In genomic region chr19:55407625-55408319, GRCh38 we compare ENCODE assay signal across 1 cellular context.
TF ChIP-seq lines count a peak whose summit lies in the region.

TSS of gene UBE2S (minus strand) at chr19:55407788. CDS start at chr19:55407589, 199 bp downstream.

TF ChIP-seq in K562, 482 proteins besides CTCF, POLR2A, EP300 and RAD21 (continued from another document and continues in another):
- TF ChIP-seq ATF6 (CRISPR knock-in tag; IDR thresholded peaks at IDR 0.05) (peak; percentile 81; the same call in 1 of the 2 replicates), FOXJ3 (CRISPR knock-in tag; IDR thresholded peaks at IDR 0.05) (no peak), ZNF75A (CRISPR knock-in tag; IDR thresholded peaks at IDR 0.05) (no peak), CEBPZ (IDR thresholded peaks at IDR 0.05; ENCODE audit: borderline replicate concordance, low read depth, low read length) (no peak), ZC3H8 (IDR thresholded peaks at IDR 0.05) (no peak), BHLHE40 (IDR thresholded peaks at IDR 0.05; ENCODE audit: low read length) (peak; percentile 98), RHOXF2B (CRISPR knock-in tag; conservative IDR thresholded peaks at IDR 0.05) (no peak), SUPT5H (IDR thresholded peaks at IDR 0.05) (peak; percentile 88), ZNF224 (CRISPR knock-in tag; IDR thresholded peaks at IDR 0.05) (no peak), HNRNPL (IDR thresholded peaks at IDR 0.05; ENCODE audit: low read depth, low read length) (peak; percentile 98), POU5F1 (IDR thresholded peaks at IDR 0.05; ENCODE audit: borderline replicate concordance, low read depth, low read length, partially characterized antibody) (no peak), THRAP3 (IDR thresholded peaks at IDR 0.05; ENCODE audit: borderline replicate concordance) (no peak), SLC30A9 (CRISPR knock-in tag; IDR thresholded peaks at IDR 0.05) (no peak), ELF2 (CRISPR knock-in tag; IDR thresholded peaks at IDR 0.05) (no peak), CBFA2T3 (IDR thresholded peaks at IDR 0.05) (no peak), HDAC6 (IDR thresholded peaks at IDR 0.05; ENCODE audit: low read depth, low read length) (no peak), CSDE1 (IDR thresholded peaks at IDR 0.05) (peak in 1 of 2 experiments; percentile 63; a peak in 1 of 4 replicates), ARID1B (IDR thresholded peaks at IDR 0.05) (no peak)
- TF ChIP-seq, protein P1, sequence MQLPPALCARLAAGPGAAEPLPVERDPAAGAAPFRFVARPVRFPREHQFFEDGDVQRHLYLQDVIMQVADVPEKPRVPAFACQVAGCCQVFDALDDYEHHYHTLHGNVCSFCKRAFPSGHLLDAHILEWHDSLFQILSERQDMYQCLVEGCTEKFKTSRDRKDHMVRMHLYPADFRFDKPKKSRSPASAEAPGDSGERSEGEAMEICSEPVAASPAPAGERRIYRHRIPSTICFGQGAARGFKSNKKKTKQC (CRISPR knock-in tag; IDR thresholded peaks at IDR 0.05), result peak; percentile 63; the same call in 1 of the 2 replicates
- TF ChIP-seq, protein P2, sequence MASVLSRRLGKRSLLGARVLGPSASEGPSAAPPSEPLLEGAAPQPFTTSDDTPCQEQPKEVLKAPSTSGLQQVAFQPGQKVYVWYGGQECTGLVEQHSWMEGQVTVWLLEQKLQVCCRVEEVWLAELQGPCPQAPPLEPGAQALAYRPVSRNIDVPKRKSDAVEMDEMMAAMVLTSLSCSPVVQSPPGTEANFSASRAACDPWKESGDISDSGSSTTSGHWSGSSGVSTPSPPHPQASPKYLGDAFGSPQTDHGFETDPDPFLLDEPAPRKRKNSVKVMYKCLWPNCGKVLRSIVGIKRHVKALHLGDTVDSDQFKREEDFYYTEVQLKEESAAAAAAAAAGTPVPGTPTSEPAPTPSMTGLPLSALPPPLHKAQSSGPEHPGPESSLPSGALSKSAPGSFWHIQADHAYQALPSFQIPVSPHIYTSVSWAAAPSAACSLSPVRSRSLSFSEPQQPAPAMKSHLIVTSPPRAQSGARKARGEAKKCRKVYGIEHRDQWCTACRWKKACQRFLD (CRISPR knock-in tag; IDR thresholded peaks at IDR 0.05), result peak; percentile 55; the same call in 1 of the 2 replicates
- TF ChIP-seq, protein P3, sequence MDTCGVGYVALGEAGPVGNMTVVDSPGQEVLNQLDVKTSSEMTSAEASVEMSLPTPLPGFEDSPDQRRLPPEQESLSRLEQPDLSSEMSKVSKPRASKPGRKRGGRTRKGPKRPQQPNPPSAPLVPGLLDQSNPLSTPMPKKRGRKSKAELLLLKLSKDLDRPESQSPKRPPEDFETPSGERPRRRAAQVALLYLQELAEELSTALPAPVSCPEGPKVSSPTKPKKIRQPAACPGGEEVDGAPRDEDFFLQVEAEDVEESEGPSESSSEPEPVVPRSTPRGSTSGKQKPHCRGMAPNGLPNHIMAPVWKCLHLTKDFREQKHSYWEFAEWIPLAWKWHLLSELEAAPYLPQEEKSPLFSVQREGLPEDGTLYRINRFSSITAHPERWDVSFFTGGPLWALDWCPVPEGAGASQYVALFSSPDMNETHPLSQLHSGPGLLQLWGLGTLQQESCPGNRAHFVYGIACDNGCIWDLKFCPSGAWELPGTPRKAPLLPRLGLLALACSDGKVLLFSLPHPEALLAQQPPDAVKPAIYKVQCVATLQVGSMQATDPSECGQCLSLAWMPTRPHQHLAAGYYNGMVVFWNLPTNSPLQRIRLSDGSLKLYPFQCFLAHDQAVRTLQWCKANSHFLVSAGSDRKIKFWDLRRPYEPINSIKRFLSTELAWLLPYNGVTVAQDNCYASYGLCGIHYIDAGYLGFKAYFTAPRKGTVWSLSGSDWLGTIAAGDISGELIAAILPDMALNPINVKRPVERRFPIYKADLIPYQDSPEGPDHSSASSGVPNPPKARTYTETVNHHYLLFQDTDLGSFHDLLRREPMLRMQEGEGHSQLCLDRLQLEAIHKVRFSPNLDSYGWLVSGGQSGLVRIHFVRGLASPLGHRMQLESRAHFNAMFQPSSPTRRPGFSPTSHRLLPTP (IDR thresholded peaks at IDR 0.05; ENCODE audit: borderline replicate concordance, extremely low read depth, insufficient read length), result no peak
- TF ChIP-seq, protein P4, sequence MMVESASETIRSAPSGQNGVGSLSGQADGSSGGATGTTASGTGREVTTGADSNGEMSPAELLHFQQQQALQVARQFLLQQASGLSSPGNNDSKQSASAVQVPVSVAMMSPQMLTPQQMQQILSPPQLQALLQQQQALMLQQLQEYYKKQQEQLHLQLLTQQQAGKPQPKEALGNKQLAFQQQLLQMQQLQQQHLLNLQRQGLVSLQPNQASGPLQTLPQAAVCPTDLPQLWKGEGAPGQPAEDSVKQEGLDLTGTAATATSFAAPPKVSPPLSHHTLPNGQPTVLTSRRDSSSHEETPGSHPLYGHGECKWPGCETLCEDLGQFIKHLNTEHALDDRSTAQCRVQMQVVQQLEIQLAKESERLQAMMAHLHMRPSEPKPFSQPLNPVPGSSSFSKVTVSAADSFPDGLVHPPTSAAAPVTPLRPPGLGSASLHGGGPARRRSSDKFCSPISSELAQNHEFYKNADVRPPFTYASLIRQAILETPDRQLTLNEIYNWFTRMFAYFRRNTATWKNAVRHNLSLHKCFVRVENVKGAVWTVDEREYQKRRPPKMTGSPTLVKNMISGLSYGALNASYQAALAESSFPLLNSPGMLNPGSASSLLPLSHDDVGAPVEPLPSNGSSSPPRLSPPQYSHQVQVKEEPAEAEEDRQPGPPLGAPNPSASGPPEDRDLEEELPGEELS (CRISPR knock-in tag; IDR thresholded peaks at IDR 0.05; ENCODE audit: borderline replicate concordance), result no peak
- TF ChIP-seq, protein P5, sequence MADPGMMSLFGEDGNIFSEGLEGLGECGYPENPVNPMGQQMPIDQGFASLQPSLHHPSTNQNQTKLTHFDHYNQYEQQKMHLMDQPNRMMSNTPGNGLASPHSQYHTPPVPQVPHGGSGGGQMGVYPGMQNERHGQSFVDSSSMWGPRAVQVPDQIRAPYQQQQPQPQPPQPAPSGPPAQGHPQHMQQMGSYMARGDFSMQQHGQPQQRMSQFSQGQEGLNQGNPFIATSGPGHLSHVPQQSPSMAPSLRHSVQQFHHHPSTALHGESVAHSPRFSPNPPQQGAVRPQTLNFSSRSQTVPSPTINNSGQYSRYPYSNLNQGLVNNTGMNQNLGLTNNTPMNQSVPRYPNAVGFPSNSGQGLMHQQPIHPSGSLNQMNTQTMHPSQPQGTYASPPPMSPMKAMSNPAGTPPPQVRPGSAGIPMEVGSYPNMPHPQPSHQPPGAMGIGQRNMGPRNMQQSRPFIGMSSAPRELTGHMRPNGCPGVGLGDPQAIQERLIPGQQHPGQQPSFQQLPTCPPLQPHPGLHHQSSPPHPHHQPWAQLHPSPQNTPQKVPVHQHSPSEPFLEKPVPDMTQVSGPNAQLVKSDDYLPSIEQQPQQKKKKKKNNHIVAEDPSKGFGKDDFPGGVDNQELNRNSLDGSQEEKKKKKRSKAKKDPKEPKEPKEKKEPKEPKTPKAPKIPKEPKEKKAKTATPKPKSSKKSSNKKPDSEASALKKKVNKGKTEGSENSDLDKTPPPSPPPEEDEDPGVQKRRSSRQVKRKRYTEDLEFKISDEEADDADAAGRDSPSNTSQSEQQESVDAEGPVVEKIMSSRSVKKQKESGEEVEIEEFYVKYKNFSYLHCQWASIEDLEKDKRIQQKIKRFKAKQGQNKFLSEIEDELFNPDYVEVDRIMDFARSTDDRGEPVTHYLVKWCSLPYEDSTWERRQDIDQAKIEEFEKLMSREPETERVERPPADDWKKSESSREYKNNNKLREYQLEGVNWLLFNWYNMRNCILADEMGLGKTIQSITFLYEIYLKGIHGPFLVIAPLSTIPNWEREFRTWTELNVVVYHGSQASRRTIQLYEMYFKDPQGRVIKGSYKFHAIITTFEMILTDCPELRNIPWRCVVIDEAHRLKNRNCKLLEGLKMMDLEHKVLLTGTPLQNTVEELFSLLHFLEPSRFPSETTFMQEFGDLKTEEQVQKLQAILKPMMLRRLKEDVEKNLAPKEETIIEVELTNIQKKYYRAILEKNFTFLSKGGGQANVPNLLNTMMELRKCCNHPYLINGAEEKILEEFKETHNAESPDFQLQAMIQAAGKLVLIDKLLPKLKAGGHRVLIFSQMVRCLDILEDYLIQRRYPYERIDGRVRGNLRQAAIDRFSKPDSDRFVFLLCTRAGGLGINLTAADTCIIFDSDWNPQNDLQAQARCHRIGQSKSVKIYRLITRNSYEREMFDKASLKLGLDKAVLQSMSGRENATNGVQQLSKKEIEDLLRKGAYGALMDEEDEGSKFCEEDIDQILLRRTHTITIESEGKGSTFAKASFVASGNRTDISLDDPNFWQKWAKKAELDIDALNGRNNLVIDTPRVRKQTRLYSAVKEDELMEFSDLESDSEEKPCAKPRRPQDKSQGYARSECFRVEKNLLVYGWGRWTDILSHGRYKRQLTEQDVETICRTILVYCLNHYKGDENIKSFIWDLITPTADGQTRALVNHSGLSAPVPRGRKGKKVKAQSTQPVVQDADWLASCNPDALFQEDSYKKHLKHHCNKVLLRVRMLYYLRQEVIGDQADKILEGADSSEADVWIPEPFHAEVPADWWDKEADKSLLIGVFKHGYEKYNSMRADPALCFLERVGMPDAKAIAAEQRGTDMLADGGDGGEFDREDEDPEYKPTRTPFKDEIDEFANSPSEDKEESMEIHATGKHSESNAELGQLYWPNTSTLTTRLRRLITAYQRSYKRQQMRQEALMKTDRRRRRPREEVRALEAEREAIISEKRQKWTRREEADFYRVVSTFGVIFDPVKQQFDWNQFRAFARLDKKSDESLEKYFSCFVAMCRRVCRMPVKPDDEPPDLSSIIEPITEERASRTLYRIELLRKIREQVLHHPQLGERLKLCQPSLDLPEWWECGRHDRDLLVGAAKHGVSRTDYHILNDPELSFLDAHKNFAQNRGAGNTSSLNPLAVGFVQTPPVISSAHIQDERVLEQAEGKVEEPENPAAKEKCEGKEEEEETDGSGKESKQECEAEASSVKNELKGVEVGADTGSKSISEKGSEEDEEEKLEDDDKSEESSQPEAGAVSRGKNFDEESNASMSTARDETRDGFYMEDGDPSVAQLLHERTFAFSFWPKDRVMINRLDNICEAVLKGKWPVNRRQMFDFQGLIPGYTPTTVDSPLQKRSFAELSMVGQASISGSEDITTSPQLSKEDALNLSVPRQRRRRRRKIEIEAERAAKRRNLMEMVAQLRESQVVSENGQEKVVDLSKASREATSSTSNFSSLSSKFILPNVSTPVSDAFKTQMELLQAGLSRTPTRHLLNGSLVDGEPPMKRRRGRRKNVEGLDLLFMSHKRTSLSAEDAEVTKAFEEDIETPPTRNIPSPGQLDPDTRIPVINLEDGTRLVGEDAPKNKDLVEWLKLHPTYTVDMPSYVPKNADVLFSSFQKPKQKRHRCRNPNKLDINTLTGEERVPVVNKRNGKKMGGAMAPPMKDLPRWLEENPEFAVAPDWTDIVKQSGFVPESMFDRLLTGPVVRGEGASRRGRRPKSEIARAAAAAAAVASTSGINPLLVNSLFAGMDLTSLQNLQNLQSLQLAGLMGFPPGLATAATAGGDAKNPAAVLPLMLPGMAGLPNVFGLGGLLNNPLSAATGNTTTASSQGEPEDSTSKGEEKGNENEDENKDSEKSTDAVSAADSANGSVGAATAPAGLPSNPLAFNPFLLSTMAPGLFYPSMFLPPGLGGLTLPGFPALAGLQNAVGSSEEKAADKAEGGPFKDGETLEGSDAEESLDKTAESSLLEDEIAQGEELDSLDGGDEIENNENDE (IDR thresholded peaks at IDR 0.05; ENCODE audit: low read depth, low read length), result no peak
- TF ChIP-seq, protein P6, sequence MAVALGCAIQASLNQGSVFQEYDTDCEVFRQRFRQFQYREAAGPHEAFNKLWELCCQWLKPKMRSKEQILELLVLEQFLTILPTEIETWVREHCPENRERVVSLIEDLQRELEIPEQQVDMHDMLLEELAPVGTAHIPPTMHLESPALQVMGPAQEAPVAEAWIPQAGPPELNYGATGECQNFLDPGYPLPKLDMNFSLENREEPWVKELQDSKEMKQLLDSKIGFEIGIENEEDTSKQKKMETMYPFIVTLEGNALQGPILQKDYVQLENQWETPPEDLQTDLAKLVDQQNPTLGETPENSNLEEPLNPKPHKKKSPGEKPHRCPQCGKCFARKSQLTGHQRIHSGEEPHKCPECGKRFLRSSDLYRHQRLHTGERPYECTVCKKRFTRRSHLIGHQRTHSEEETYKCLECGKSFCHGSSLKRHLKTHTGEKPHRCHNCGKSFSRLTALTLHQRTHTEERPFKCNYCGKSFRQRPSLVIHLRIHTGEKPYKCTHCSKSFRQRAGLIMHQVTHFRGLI (CRISPR knock-in tag; IDR thresholded peaks at IDR 0.05), result no peak
- TF ChIP-seq, protein P7, sequence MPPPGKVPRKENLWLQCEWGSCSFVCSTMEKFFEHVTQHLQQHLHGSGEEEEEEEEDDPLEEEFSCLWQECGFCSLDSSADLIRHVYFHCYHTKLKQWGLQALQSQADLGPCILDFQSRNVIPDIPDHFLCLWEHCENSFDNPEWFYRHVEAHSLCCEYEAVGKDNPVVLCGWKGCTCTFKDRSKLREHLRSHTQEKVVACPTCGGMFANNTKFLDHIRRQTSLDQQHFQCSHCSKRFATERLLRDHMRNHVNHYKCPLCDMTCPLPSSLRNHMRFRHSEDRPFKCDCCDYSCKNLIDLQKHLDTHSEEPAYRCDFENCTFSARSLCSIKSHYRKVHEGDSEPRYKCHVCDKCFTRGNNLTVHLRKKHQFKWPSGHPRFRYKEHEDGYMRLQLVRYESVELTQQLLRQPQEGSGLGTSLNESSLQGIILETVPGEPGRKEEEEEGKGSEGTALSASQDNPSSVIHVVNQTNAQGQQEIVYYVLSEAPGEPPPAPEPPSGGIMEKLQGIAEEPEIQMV (tag; conservative IDR thresholded peaks at IDR 0.05; ENCODE audit: low read depth), result no peak
